Comparison of ENCODE assay signal across 1 cellular context in the genomic region with DNA sequence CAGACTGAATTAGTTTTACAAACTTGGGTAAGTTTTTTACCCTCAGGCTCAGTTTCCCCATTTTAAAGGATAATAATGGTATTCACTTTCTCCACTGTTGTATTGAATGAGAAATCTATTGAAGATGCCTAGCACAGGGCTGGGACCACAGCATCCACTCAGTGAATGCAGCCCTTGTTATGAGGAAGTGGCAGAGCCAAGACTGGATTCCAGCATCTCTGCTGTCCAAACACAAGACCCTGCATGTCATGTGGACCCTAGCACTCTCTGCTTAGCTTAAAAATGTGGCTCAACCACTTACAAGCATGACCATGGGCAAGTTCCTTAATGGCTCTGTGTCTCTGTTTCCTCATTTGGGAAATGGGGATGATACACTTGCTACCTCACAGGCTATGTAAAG.
TF ChIP-seq lines count a peak whose summit lies in the region.

No MANE protein-coding gene starts in this region.

TF ChIP-seq in H1, 55 proteins besides CTCF, POLR2A, EP300 and RAD21 (continued from another document):
- TF ChIP-seq CHD7 (IDR thresholded peaks at IDR 0.05; ENCODE audit: insufficient replicate concordance, low read length) (no peak), TAF1 (IDR thresholded peaks at IDR 0.05; ENCODE audit: low read depth, low read length) (no peak), CHD1 (IDR thresholded peaks at IDR 0.05; ENCODE audit: low read depth, low read length) (no peak), BCL11A (IDR thresholded peaks at IDR 0.05; ENCODE audit: low read depth in 2 of 2, low read length in 2 of 2) (no peak)
TF ChIP-seq in H1: peak in this region for 0.
